ENCODE assay signal across 1 cellular context in genomic region chr1:212605441-212605976, GRCh38.
TF ChIP-seq lines count a peak whose summit lies in the region.

No MANE protein-coding gene starts in this region.

TF ChIP-seq in H1, 55 proteins besides CTCF, POLR2A, EP300 and RAD21:
- no peak for TF ChIP-seq USF2 (IDR thresholded peaks at IDR 0.05; ENCODE audit: low read length)
- no peak for TF ChIP-seq ZNF274 (IDR thresholded peaks at IDR 0.05; ENCODE audit: borderline replicate concordance, extremely low read depth, low read length)
- TF ChIP-seq TEAD4 (IDR thresholded peaks at IDR 0.05; ENCODE audit: low read depth, low read length), result no peak
- no peak for TF ChIP-seq MAX (IDR thresholded peaks at IDR 0.05)
- no peak for TF ChIP-seq HDAC6 (IDR thresholded peaks at IDR 0.05; ENCODE audit: low read depth, low read length)
- TF ChIP-seq SIRT6 (IDR thresholded peaks at IDR 0.05; ENCODE audit: low read length), result no peak
- TF ChIP-seq ATF3 (IDR thresholded peaks at IDR 0.05; ENCODE audit: insufficient read depth, low read depth, low read length), result no peak
- TF ChIP-seq RNF2 (IDR thresholded peaks at IDR 0.05; ENCODE audit: borderline replicate concordance, low read depth, low read length, missing control alignments, poor library complexity, severe bottlenecking), result no peak
- TF ChIP-seq NRF1 (IDR thresholded peaks at IDR 0.05; ENCODE audit: low read depth, low read length), result no peak
